ENCODE assay signal across 16 cellular contexts in genomic region chr2:20615046-20615465, GRCh38. TPM values are rescaled to one million over a fixed set of nuclear protein-coding genes. Genes with fewer than 3 reads are reported as not detected.
DNase-seq lines count a peak whose midpoint lies in the region; ATAC-seq and TF ChIP-seq lines count a peak whose summit lies in the region.
"Had no signal": no experiment of that assay in that cellular context is flagged by ENCODE, and none has a peak within 500 bp of the region (broad histone marks: within the 10 kb centered on the region; RNA-seq: fewer than 3 reads in every experiment).

No MANE protein-coding gene starts in this region.

- H3K27me3 ChIP-seq in BE2C (no peaks in the 10 kb centered on the region), rectal smooth muscle tissue (ENCODE audit: control insufficient read depth, insufficient read depth, low read length) (no peaks in the 10 kb centered on the region), HAP-1 (ENCODE audit: low read depth) (no peaks in the 10 kb centered on the region)

- no peaks in the 10 kb centered on the region for H3K9me3 Mint-ChIP-seq in brain
- no peaks in the 10 kb centered on the region for H3K9me3 Mint-ChIP-seq in stimulated activated naive B cell treated with anti-CD40 and anti-IgM and Interleukin-4, amounts not matched to agents 10 μg/mL and 1 μg/mL and 100 μg/mL, for 72 hours
- H3K9me3 Mint-ChIP-seq: activated T-helper 2 cell treated with anti-CD3 and anti-CD28 coated beads, Interferon-gamma antibody, Interleukin-2, Interleukin-4, amounts not matched to agents 10 μg/mL and 5 μg/mL and 100 μg/mL, durations not matched to agents 14 hours and 24 hours and 36 hours; HFFc6 had no signal

- H3K4me1 Mint-ChIP-seq in brain = peaks cover 48% of the 10 kb centered on the region
- peaks cover 2 to 10% of the 10 kb centered on the region in 2 donors for H3K4me1 Mint-ChIP-seq in stimulated activated naive B cell treated with anti-CD40 and anti-IgM and Interleukin-4, amounts not matched to agents 10 μg/mL and 1 μg/mL and 100 μg/mL, for 72 hours

- H3K9me3 ChIP-seq in BE2C (no peaks in the 10 kb centered on the region), HAP-1 (no peaks in the 10 kb centered on the region)

- H3K4me3 ChIP-seq in BE2C (ENCODE audit: low read depth, low read length) (no peak overlapping the region), rectal smooth muscle tissue (ENCODE audit: low read length) (no peak overlapping the region), HAP-1 (no peak overlapping the region)
- H3K4me3 ChIP-seq: GM12878 had no signal

- peak; percentile 3 for DNase-seq in BE2C
- peak; percentile 30 for DNase-seq in kidney tubule cell (ENCODE audit: low spot score)
- no peak for DNase-seq in HAP-1 (ENCODE audit: low spot score in 2 of 2)
- DNase-seq in stimulated activated naive B cell treated with anti-CD40 and anti-IgM and Interleukin-4, amounts not matched to agents 10 μg/mL and 1 μg/mL and 100 μg/mL, for 72 hours = no peak
- DNase-seq: activated CD4-positive, alpha-beta T cell treated with anti-CD3 and anti-CD28 coated beads for 1 hour; foreskin melanocyte; HFFc6; kidney glomerular epithelial cell; occipital lobe; stimulated activated CD4-positive, alpha-beta T cell treated with anti-CD3 and anti-CD28 coated beads, Interleukin-4, amount 100 ng/mL, for 24 hours had no signal

- no peak for ATAC-seq in HG03095 (IDR thresholded peaks at IDR 0.05; ENCODE audit: unreplicated experiment)
- no peak for ATAC-seq in GM19467 (IDR thresholded peaks at IDR 0.05; ENCODE audit: unreplicated experiment)
- ATAC-seq in stimulated activated naive B cell treated with anti-CD40 and anti-IgM and Interleukin-4, amounts not matched to agents 10 μg/mL and 1 μg/mL and 100 μg/mL, for 72 hours (replicated peaks) = no peak

- H3K36me3 ChIP-seq in BE2C = no peaks in the 10 kb centered on the region
- H3K36me3 ChIP-seq in rectal smooth muscle tissue (ENCODE audit: control insufficient read depth, insufficient read depth, low read length) = peaks cover under 1% of the 10 kb centered on the region
- H3K36me3 ChIP-seq in HAP-1 (replicated peaks) = no peaks in the 10 kb centered on the region

- H3K27me3 Mint-ChIP-seq in brain = peaks cover 3% of the 10 kb centered on the region
- H3K27me3 Mint-ChIP-seq in stimulated activated naive B cell treated with anti-CD40 and anti-IgM and Interleukin-4, amounts not matched to agents 10 μg/mL and 1 μg/mL and 100 μg/mL, for 72 hours = no peaks in the 10 kb centered on the region

- TF ChIP-seq CTCF in BE2C (IDR thresholded peaks at IDR 0.05; ENCODE audit: low read depth, low read length) = no peak
- TF ChIP-seq CTCF in brain (conservative IDR thresholded peaks at IDR 0.05) = no peak

- peak overlapping the region in 3 of 5 experiments; percentile 73 to 96 (median 73) for H3K27ac Mint-ChIP-seq in brain
- H3K27ac Mint-ChIP-seq in stimulated activated naive B cell treated with anti-CD40 and anti-IgM and Interleukin-4, amounts not matched to agents 10 μg/mL and 1 μg/mL and 100 μg/mL, for 72 hours = no peak overlapping the region
- H3K27ac Mint-ChIP-seq: activated T-helper 2 cell treated with anti-CD3 and anti-CD28 coated beads, Interferon-gamma antibody, Interleukin-2, Interleukin-4, amounts not matched to agents 10 μg/mL and 5 μg/mL and 100 μg/mL, durations not matched to agents 14 hours and 24 hours and 36 hours; HFFc6 had no signal

- peak overlapping the region; percentile 99 for H3K27ac ChIP-seq in rectal smooth muscle tissue (ENCODE audit: low read depth, low read length)

- in situ Hi-C loops in HAP-1 (cut with MboI; ENCODE audit: low sequenced_read_pairs) = no loop called here

- no peak overlapping the region for H3K9ac ChIP-seq in rectal smooth muscle tissue (ENCODE audit: low read length)

- peaks cover 50% of the 10 kb centered on the region for H3K4me1 ChIP-seq in BE2C
- peaks cover 93% of the 10 kb centered on the region for H3K4me1 ChIP-seq in rectal smooth muscle tissue (ENCODE audit: control insufficient read depth, insufficient read depth, low read length)
- H3K4me1 ChIP-seq in HAP-1 = no peaks in the 10 kb centered on the region

- H3K36me3 Mint-ChIP-seq in brain = peaks cover 7% of the 10 kb centered on the region
- peaks cover 6 to 16% of the 10 kb centered on the region in 2 donors for H3K36me3 Mint-ChIP-seq in stimulated activated naive B cell treated with anti-CD40 and anti-IgM and Interleukin-4, amounts not matched to agents 10 μg/mL and 1 μg/mL and 100 μg/mL, for 72 hours

- no peak overlapping the region for H3K4me3 Mint-ChIP-seq in brain
- H3K4me3 Mint-ChIP-seq in stimulated activated naive B cell treated with anti-CD40 and anti-IgM and Interleukin-4, amounts not matched to agents 10 μg/mL and 1 μg/mL and 100 μg/mL, for 72 hours = no peak overlapping the region
- H3K4me3 Mint-ChIP-seq: HFFc6 had no signal

RNA-seq across cellular contexts. Expression of gene HS1BP3, which starts 35.8 kb away (rescaled TPM):
- polyA plus RNA-seq in BE2C (2012; ENCODE audit: insufficient read depth, insufficient read length, low read depth) = 28.3 TPM
- polyA plus RNA-seq in brain (ENCODE audit: insufficient read depth, low read depth, low replicate concordance) = 46.7 TPM

RNA-seq across cellular contexts. Expression of gene GDF7, which starts 51.9 kb away (rescaled TPM):
- polyA plus RNA-seq in BE2C (2012; ENCODE audit: insufficient read depth, insufficient read length, low read depth) = 0.14 TPM
- 0.10 TPM for polyA plus RNA-seq in brain (ENCODE audit: insufficient read depth, low read depth, low replicate concordance)

Comparison
In these comparisons a context has a peak if more than half of its experiments do, and no peak if none do; other contexts are left out.
1. DNase-seq: peak in BE2C (single experiment) and kidney tubule cell (single experiment); none in HAP-1 (0 of 2) and stimulated activated naive B cell treated with anti-CD40 and anti-IgM and Interleukin-4, amounts not matched to agents 10 μg/mL and 1 μg/mL and 100 μg/mL, for 72 hours (single experiment).